Comparison of ENCODE assay signal across 26 cellular contexts in genomic region chr10:120386196-120386595, GRCh38.
"Had no signal": no experiment of that assay in that cellular context is flagged by ENCODE, and none has a peak within 500 bp of the region (broad histone marks: within the 10 kb centered on the region; RNA-seq: fewer than 3 reads in every experiment).

No MANE protein-coding gene starts in this region.

- H3K4me3 ChIP-seq: colonic mucosa, left lung, mucosa of descending colon, psoas muscle, right lobe of liver, stomach, thyroid gland had no signal

- H3K27me3 ChIP-seq: colonic mucosa, left lung, stomach, thyroid gland had no signal

- H3K36me3 ChIP-seq: colonic mucosa, left lung, right lobe of liver, stomach, thyroid gland had no signal

- H3K4me3 Mint-ChIP-seq: central memory CD8-positive, alpha-beta T cell; dendritic cell treated with granulocyte-macrophage colony-stimulating factor and Interleukin-4, amounts not matched to agents 40 ng/mL and 50 ng/mL, for 4 days; mesothelial cell of epicardium; naive B cell; natural killer cell treated with Interleukin-12 subunit alpha and Interleukin-12 subunit beta and Interleukin-15 and Interleukin-18, amount 100 ng/mL, for 72 hours; stimulated activated effector memory CD8-positive, alpha-beta T cell treated with anti-CD3 and anti-CD28 coated beads, Interleukin-12 subunit alpha, Interleukin-12 subunit beta, amount 100 ng/mL, for 72 hours; type B pancreatic cell had no signal

- H3K4me1 ChIP-seq: colonic mucosa, left lung, psoas muscle, right lobe of liver, stomach had no signal

- H3K4me1 Mint-ChIP-seq: central memory CD8-positive, alpha-beta T cell; naive B cell; stimulated activated effector memory CD8-positive, alpha-beta T cell treated with anti-CD3 and anti-CD28 coated beads, Interleukin-12 subunit alpha, Interleukin-12 subunit beta, amount 100 ng/mL, for 72 hours had no signal

- H3K9me3 Mint-ChIP-seq: central memory CD8-positive, alpha-beta T cell; dendritic cell treated with granulocyte-macrophage colony-stimulating factor and Interleukin-4, amounts not matched to agents 40 ng/mL and 50 ng/mL, for 4 days; mesothelial cell of epicardium; natural killer cell treated with Interleukin-12 subunit alpha and Interleukin-12 subunit beta and Interleukin-15 and Interleukin-18, amount 100 ng/mL, for 72 hours; stimulated activated effector memory CD8-positive, alpha-beta T cell treated with anti-CD3 and anti-CD28 coated beads, Interleukin-12 subunit alpha, Interleukin-12 subunit beta, amount 100 ng/mL, for 72 hours; type B pancreatic cell had no signal

- FAIRE-seq: endometrium, frontal cortex, keratinocyte, small intestine had no signal

- ATAC-seq: left lung; mucosa of descending colon; natural killer cell treated with Interleukin-12 subunit alpha and Interleukin-12 subunit beta and Interleukin-15 and Interleukin-18, amount 100 ng/mL, for 72 hours; psoas muscle; right lobe of liver; stimulated activated effector memory CD8-positive, alpha-beta T cell treated with anti-CD3 and anti-CD28 coated beads, Interleukin-12 subunit alpha, Interleukin-12 subunit beta, amount 100 ng/mL, for 72 hours had no signal

- H3K9me3 ChIP-seq: colonic mucosa, left lung, mucosa of descending colon, psoas muscle, right lobe of liver, stomach, thyroid gland had no signal

- DNase-seq: colonic mucosa; effector memory CD4-positive, alpha-beta T cell; head of caudate nucleus; left lung; mesenchymal stem cell; mucosa of descending colon; naive B cell; nucleus accumbens; posterior cingulate gyrus; psoas muscle; right lobe of liver; small intestine; stimulated activated CD4-positive, alpha-beta T cell treated with anti-CD3 and anti-CD28 coated beads, Interleukin-2, amount 100 ng/mL, for 24 hours; stimulated activated CD4-positive, alpha-beta T cell treated with anti-CD3 and anti-CD28 coated beads, Interleukin-4, amount 100 ng/mL, for 24 hours; stimulated activated naive CD4-positive, alpha-beta T cell treated with Interleukin-2 at 50 U/mL for 16 hours; stomach; thyroid gland had no signal

- H3K27ac ChIP-seq: colonic mucosa, left lung, psoas muscle, right lobe of liver, stomach, thyroid gland had no signal

- H3K27ac Mint-ChIP-seq: dendritic cell treated with granulocyte-macrophage colony-stimulating factor and Interleukin-4, amounts not matched to agents 40 ng/mL and 50 ng/mL, for 4 days; mesothelial cell of epicardium; naive B cell; natural killer cell treated with Interleukin-12 subunit alpha and Interleukin-12 subunit beta and Interleukin-15 and Interleukin-18, amount 100 ng/mL, for 72 hours; stimulated activated effector memory CD8-positive, alpha-beta T cell treated with anti-CD3 and anti-CD28 coated beads, Interleukin-12 subunit alpha, Interleukin-12 subunit beta, amount 100 ng/mL, for 72 hours; type B pancreatic cell had no signal

- H3K27me3 Mint-ChIP-seq: central memory CD8-positive, alpha-beta T cell; dendritic cell treated with granulocyte-macrophage colony-stimulating factor and Interleukin-4, amounts not matched to agents 40 ng/mL and 50 ng/mL, for 4 days had no signal

- H3K36me3 Mint-ChIP-seq: mesothelial cell of epicardium; naive B cell; natural killer cell treated with Interleukin-12 subunit alpha and Interleukin-12 subunit beta and Interleukin-15 and Interleukin-18, amount 100 ng/mL, for 72 hours; stimulated activated effector memory CD8-positive, alpha-beta T cell treated with anti-CD3 and anti-CD28 coated beads, Interleukin-12 subunit alpha, Interleukin-12 subunit beta, amount 100 ng/mL, for 72 hours; type B pancreatic cell had no signal
